Comparison of ENCODE assay signal across 28 cellular contexts in genomic region chr18:68596016-68596415, GRCh38.
"Had no signal": no experiment of that assay in that cellular context is flagged by ENCODE, and none has a peak within 500 bp of the region (broad histone marks: within the 10 kb centered on the region; RNA-seq: fewer than 3 reads in every experiment).

No MANE protein-coding gene starts in this region.

- H3K4me1 ChIP-seq: stomach, suprapubic skin, testis, thyroid gland, tibial artery, tibial nerve, transverse colon, upper lobe of left lung, upper lobe of right lung, uterus, vagina had no signal

- H3K4me1 Mint-ChIP-seq: stimulated activated effector memory CD8-positive, alpha-beta T cell treated with anti-CD3 and anti-CD28 coated beads, Interleukin-12 subunit alpha, Interleukin-12 subunit beta, amount 100 ng/mL, for 72 hours; stimulated activated memory B cell treated with anti-CD40 and anti-IgM and Interleukin-4, amounts not matched to agents 10 μg/mL and 1 μg/mL and 100 μg/mL, for 72 hours; stimulated activated naive B cell treated with anti-CD40 and anti-IgM and Interleukin-4, amounts not matched to agents 10 μg/mL and 1 μg/mL and 100 μg/mL, for 72 hours; stimulated activated naive CD8-positive, alpha-beta T cell treated with anti-CD3 and anti-CD28 coated beads, Interleukin-15, amount 100 ng/mL, for 72 hours had no signal

- ATAC-seq: stimulated activated effector memory CD8-positive, alpha-beta T cell treated with anti-CD3 and anti-CD28 coated beads, Interleukin-12 subunit alpha, Interleukin-12 subunit beta, amount 100 ng/mL, for 72 hours; stimulated activated memory B cell treated with anti-CD40 and anti-IgM and Interleukin-4, amounts not matched to agents 10 μg/mL and 1 μg/mL and 100 μg/mL, for 72 hours; stimulated activated naive B cell treated with anti-CD40 and anti-IgM and Interleukin-4, amounts not matched to agents 10 μg/mL and 1 μg/mL and 100 μg/mL, for 72 hours; stimulated activated naive CD8-positive, alpha-beta T cell treated with anti-CD3 and anti-CD28 coated beads, Interleukin-15, amount 100 ng/mL, for 72 hours; stimulated activated naive CD8-positive, alpha-beta T cell treated with anti-CD3 and anti-CD28 coated beads, Interleukin-15, Interleukin-2, amounts not matched to agents 100 U/mL and 50 U/mL, for 24 hours; upper lobe of right lung had no signal

- H3K9me3 Mint-ChIP-seq: stimulated activated effector memory CD8-positive, alpha-beta T cell treated with anti-CD3 and anti-CD28 coated beads, Interleukin-12 subunit alpha, Interleukin-12 subunit beta, amount 100 ng/mL, for 72 hours; stimulated activated memory B cell treated with anti-CD40 and anti-IgM and Interleukin-4, amounts not matched to agents 10 μg/mL and 1 μg/mL and 100 μg/mL, for 72 hours; stimulated activated naive B cell treated with anti-CD40 and anti-IgM and Interleukin-4, amounts not matched to agents 10 μg/mL and 1 μg/mL and 100 μg/mL, for 72 hours; stimulated activated naive CD8-positive, alpha-beta T cell treated with anti-CD3 and anti-CD28 coated beads, Interleukin-15, amount 100 ng/mL, for 72 hours; stimulated activated naive CD8-positive, alpha-beta T cell treated with anti-CD3 and anti-CD28 coated beads, Interleukin-15, Interleukin-2, amounts not matched to agents 100 ng/mL and 50 ng/mL, for 24 hours; type B pancreatic cell had no signal

- H3K4me3 ChIP-seq: stomach, suprapubic skin, testis, thoracic aorta, thyroid gland, tibial artery, tibial nerve, transverse colon, upper lobe of left lung, upper lobe of right lung, uterus, vagina had no signal

- DNase-seq: stimulated activated CD4-positive, alpha-beta T cell treated with anti-CD3 and anti-CD28 coated beads, Interleukin-2, amount 100 ng/mL, for 48 hours; stimulated activated CD4-positive, alpha-beta T cell treated with anti-CD3 and anti-CD28 coated beads, Interleukin-4, amount 100 ng/mL, for 1 hour; stimulated activated CD4-positive, alpha-beta T cell treated with anti-CD3 and anti-CD28 coated beads, Interleukin-4, amount 100 ng/mL, for 24 hours; stimulated activated CD4-positive, alpha-beta T cell treated with anti-CD3 and anti-CD28 coated beads, Interleukin-4, amount 100 ng/mL, for 4 hours; stimulated activated CD8-positive, alpha-beta memory T cell treated with anti-CD3 and anti-CD28 coated beads, Interleukin-4, amount 100 ng/mL, for 48 hours; stimulated activated naive B cell treated with anti-CD40 and anti-IgM and Interleukin-4, amounts not matched to agents 10 μg/mL and 1 μg/mL and 100 μg/mL, for 72 hours; stimulated activated naive CD4-positive, alpha-beta T cell; stimulated activated naive CD4-positive, alpha-beta T cell treated with Interleukin-2 at 50 U/mL for 16 hours; stimulated activated naive CD8-positive, alpha-beta T cell treated with anti-CD3 and anti-CD28 coated beads, Interleukin-15, amount 100 ng/mL, for 72 hours; stimulated activated naive CD8-positive, alpha-beta T cell treated with anti-CD3 and anti-CD28 coated beads, Interleukin-15, Interleukin-2, amounts not matched to agents 100 U/mL and 50 U/mL, for 24 hours; stomach; substantia nigra; testis; thyroid gland; tibial artery; transverse colon; trophoblast cell; upper lobe of left lung; upper lobe of right lung; uterus had no signal

- H3K36me3 Mint-ChIP-seq: stimulated activated effector memory CD8-positive, alpha-beta T cell treated with anti-CD3 and anti-CD28 coated beads, Interleukin-12 subunit alpha, Interleukin-12 subunit beta, amount 100 ng/mL, for 72 hours; stimulated activated memory B cell treated with anti-CD40 and anti-IgM and Interleukin-4, amounts not matched to agents 10 μg/mL and 1 μg/mL and 100 μg/mL, for 72 hours; stimulated activated naive B cell treated with anti-CD40 and anti-IgM and Interleukin-4, amounts not matched to agents 10 μg/mL and 1 μg/mL and 100 μg/mL, for 72 hours; type B pancreatic cell had no signal

- H3K4me3 Mint-ChIP-seq: stimulated activated effector memory CD8-positive, alpha-beta T cell treated with anti-CD3 and anti-CD28 coated beads, Interleukin-12 subunit alpha, Interleukin-12 subunit beta, amount 100 ng/mL, for 72 hours; stimulated activated memory B cell treated with anti-CD40 and anti-IgM and Interleukin-4, amounts not matched to agents 10 μg/mL and 1 μg/mL and 100 μg/mL, for 72 hours; stimulated activated naive B cell treated with anti-CD40 and anti-IgM and Interleukin-4, amounts not matched to agents 10 μg/mL and 1 μg/mL and 100 μg/mL, for 72 hours; stimulated activated naive CD8-positive, alpha-beta T cell treated with anti-CD3 and anti-CD28 coated beads, Interleukin-15, amount 100 ng/mL, for 72 hours; stimulated activated naive CD8-positive, alpha-beta T cell treated with anti-CD3 and anti-CD28 coated beads, Interleukin-15, Interleukin-2, amounts not matched to agents 100 ng/mL and 50 ng/mL, for 24 hours; type B pancreatic cell had no signal

- H3K9me3 ChIP-seq: stomach, suprapubic skin, testis, thoracic aorta, thyroid gland, tibial artery, tibial nerve, transverse colon, upper lobe of left lung, upper lobe of right lung, uterus, vagina had no signal

- H3K27me3 ChIP-seq: stomach, suprapubic skin, testis, thyroid gland, tibial artery, tibial nerve, transverse colon, upper lobe of left lung, upper lobe of right lung, uterus, vagina had no signal

- H3K27ac ChIP-seq: stomach, suprapubic skin, testis, thoracic aorta, thyroid gland, tibial artery, tibial nerve, transverse colon, upper lobe of left lung, upper lobe of right lung, uterus, vagina had no signal

- H3K27me3 Mint-ChIP-seq: stimulated activated memory B cell treated with anti-CD40 and anti-IgM and Interleukin-4, amounts not matched to agents 10 μg/mL and 1 μg/mL and 100 μg/mL, for 72 hours; stimulated activated naive B cell treated with anti-CD40 and anti-IgM and Interleukin-4, amounts not matched to agents 10 μg/mL and 1 μg/mL and 100 μg/mL, for 72 hours; stimulated activated naive CD8-positive, alpha-beta T cell treated with anti-CD3 and anti-CD28 coated beads, Interleukin-15, amount 100 ng/mL, for 72 hours; type B pancreatic cell had no signal

- H3K36me3 ChIP-seq: stomach, suprapubic skin, thoracic aorta, thyroid gland, tibial artery, tibial nerve, transverse colon, upper lobe of left lung, upper lobe of right lung, vagina had no signal

- H3K27ac Mint-ChIP-seq: stimulated activated effector memory CD8-positive, alpha-beta T cell treated with anti-CD3 and anti-CD28 coated beads, Interleukin-12 subunit alpha, Interleukin-12 subunit beta, amount 100 ng/mL, for 72 hours; stimulated activated memory B cell treated with anti-CD40 and anti-IgM and Interleukin-4, amounts not matched to agents 10 μg/mL and 1 μg/mL and 100 μg/mL, for 72 hours; stimulated activated naive B cell treated with anti-CD40 and anti-IgM and Interleukin-4, amounts not matched to agents 10 μg/mL and 1 μg/mL and 100 μg/mL, for 72 hours; stimulated activated naive CD8-positive, alpha-beta T cell treated with anti-CD3 and anti-CD28 coated beads, Interleukin-15, amount 100 ng/mL, for 72 hours; stimulated activated naive CD8-positive, alpha-beta T cell treated with anti-CD3 and anti-CD28 coated beads, Interleukin-15, Interleukin-2, amounts not matched to agents 100 ng/mL and 50 ng/mL, for 24 hours; type B pancreatic cell had no signal
